ENCODE assay signal across 33 cellular contexts in the genomic region with DNA sequence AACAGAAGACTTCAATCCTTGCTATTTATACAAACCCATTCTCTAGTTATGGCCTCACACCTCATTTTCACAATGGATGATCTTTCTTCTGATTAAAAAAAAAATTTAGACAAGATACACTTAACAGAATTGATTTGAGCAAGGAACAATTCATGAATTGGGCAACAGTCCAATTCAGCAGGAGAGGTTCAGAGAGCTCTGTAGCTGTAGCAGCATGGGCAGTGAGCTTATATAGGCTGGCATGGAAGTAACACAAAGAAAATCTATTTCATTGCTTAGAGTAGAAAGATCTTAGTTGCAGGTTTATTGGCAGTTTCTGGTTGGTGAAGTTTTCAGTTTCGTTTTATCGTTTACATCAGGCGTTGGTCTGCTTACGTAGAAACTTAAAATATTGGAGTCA. TPM values are rescaled to one million over a fixed set of nuclear protein-coding genes. Genes with fewer than 3 reads are reported as not detected.
"Had no signal": no experiment of that assay in that cellular context is flagged by ENCODE, and none has a peak within 500 bp of the region (broad histone marks: within the 10 kb centered on the region; RNA-seq: fewer than 3 reads in every experiment).

No MANE protein-coding gene starts in this region.

- H3K27me3 Mint-ChIP-seq: activated CD8-positive, alpha-beta T cell treated with anti-CD3 and anti-CD28 coated beads for 36 hours; activated naive CD8-positive, alpha-beta T cell had no signal

- H3K9me3 ChIP-seq: ascending aorta, Peyer's patch, SJSA1, SK-N-SH had no signal

- H3K36me3 ChIP-seq: ascending aorta, cardiac muscle cell, Peyer's patch, SJSA1 had no signal

- DNase-seq: activated CD8-positive, alpha-beta T cell treated with anti-CD3 and anti-CD28 coated beads for 36 hours; activated gamma-delta T cell; activated naive CD4-positive, alpha-beta T cell treated with Interleukin-2 at 50 U/mL for 16 hours; activated T-cell treated with anti-CD3 and anti-CD28 coated beads, Interleukin-2, amount 50 U/mL, for 1 hour; activated T-cell treated with anti-CD3 and anti-CD28 coated beads, Interleukin-2, amount 50 U/mL, for 72 hours; amygdala; dermis blood vessel endothelial cell; MV-4-11; NCI-H1092; NCI-H1436 treated with DMSO at 0.1 percent for 48 hours; NCI-H1694 treated with DMSO at 0.1 percent for 48 hours; NCI-H2029; NCI-H2107; NCI-H2171; NCI-H446 treated with DMSO at 0.1 percent for 48 hours; NCI-H524; NCI-H774; NK-92 treated with Interleukin-12 subunit alpha and Interleukin-12 subunit beta, amount 100 ng/mL, for 24 hours; PC-3; Peyer's patch; RPMI8226; SHP77 treated with DMSO at 0.1 percent for 48 hours; SK-N-SH had no signal

- H3K27ac ChIP-seq: ascending aorta, cardiac muscle cell, coronary artery, KMS-11, Peyer's patch, SJSA1 had no signal

- ATAC-seq: activated CD8-positive, alpha-beta T cell treated with anti-CD3 and anti-CD28 coated beads for 36 hours; PC-3 had no signal

- H3K4me3 Mint-ChIP-seq: activated CD8-positive, alpha-beta T cell treated with anti-CD3 and anti-CD28 coated beads for 36 hours; activated naive CD8-positive, alpha-beta T cell; activated T-cell treated with anti-CD3 and anti-CD28 coated beads, Interleukin-2, amount 50 U/mL, for 72 hours; T-helper 1 cell treated with Interleukin-12 subunit alpha and Interleukin-12 subunit beta and Interleukin-4 antibody, amounts not matched to agents 30 μg/mL and 1 μg/mL, for 36 hours; T-helper 2 cell treated with Interferon-gamma antibody and Interleukin-4, amounts not matched to agents 5 μg/mL and 100 μg/mL, for 36 hours had no signal

- H3K4me3 ChIP-seq: ascending aorta, cardiac muscle cell, coronary artery, Peyer's patch, SJSA1 had no signal

- H3K27ac Mint-ChIP-seq: activated CD8-positive, alpha-beta T cell treated with anti-CD3 and anti-CD28 coated beads for 36 hours; activated naive CD8-positive, alpha-beta T cell; activated T-cell treated with anti-CD3 and anti-CD28 coated beads, Interleukin-2, amount 50 U/mL, for 72 hours; activated T-helper 2 cell treated with anti-CD3 and anti-CD28 coated beads, Interferon-gamma antibody, Interleukin-2, Interleukin-4, amounts not matched to agents 10 μg/mL and 5 μg/mL and 100 μg/mL, durations not matched to agents 14 hours and 24 hours and 36 hours; T-helper 1 cell treated with Interleukin-12 subunit alpha and Interleukin-12 subunit beta and Interleukin-4 antibody, amounts not matched to agents 30 μg/mL and 1 μg/mL, for 36 hours; T-helper 2 cell treated with Interferon-gamma antibody and Interleukin-4, amounts not matched to agents 5 μg/mL and 100 μg/mL, for 36 hours had no signal

- H3K36me3 Mint-ChIP-seq: activated naive CD8-positive, alpha-beta T cell had no signal

- H3K9me3 Mint-ChIP-seq: activated CD8-positive, alpha-beta T cell treated with anti-CD3 and anti-CD28 coated beads for 36 hours; activated T-cell treated with anti-CD3 and anti-CD28 coated beads, Interleukin-2, amount 50 U/mL, for 72 hours; activated T-helper 2 cell treated with anti-CD3 and anti-CD28 coated beads, Interferon-gamma antibody, Interleukin-2, Interleukin-4, amounts not matched to agents 10 μg/mL and 5 μg/mL and 100 μg/mL, durations not matched to agents 14 hours and 24 hours and 36 hours; T-helper 2 cell treated with Interferon-gamma antibody and Interleukin-4, amounts not matched to agents 5 μg/mL and 100 μg/mL, for 36 hours had no signal

- H3K4me1 ChIP-seq: ascending aorta, Peyer's patch, SJSA1 had no signal

- H3K27me3 ChIP-seq: ascending aorta, cardiac muscle cell, Peyer's patch, SJSA1 had no signal

RNA-seq across cellular contexts. Expression of a gene that starts 23.0 kb away (rescaled TPM):
- total RNA-seq: ascending aorta, M059J had no signal
- polyA plus RNA-seq: cardiac muscle cell had no signal
